Comparison of ENCODE assay signal across 8 cellular contexts in genomic region chr2:86719263-86719636, GRCh38. TPM values are rescaled to one million over a fixed set of nuclear protein-coding genes. Genes with fewer than 3 reads are reported as not detected.
DNase-seq lines count a peak whose midpoint lies in the region; ATAC-seq, FAIRE-seq and TF ChIP-seq lines count a peak whose summit lies in the region.
"Not testable (repeated sequence)": the region's sequence is repeated elsewhere in the genome, so short reads cannot be mapped to it uniquely, and the experiment has no call there.

No MANE protein-coding gene starts in this region.

- not testable (repeated sequence) for H2AFZ ChIP-seq in GM12878 (ENCODE audit: control insufficient read depth, low read depth, low read length)
- H2AFZ ChIP-seq in parathyroid adenoma, result peak overlapping the region; percentile 73

- not testable (repeated sequence) for H3K9me3 Mint-ChIP-seq in Caco-2 (ENCODE audit: unreplicated experiment)

- TF ChIP-seq POLR2A in GM12878 (IDR thresholded peaks at IDR 0.05; ENCODE audit: low read depth, low read length); right lobe of liver (IDR thresholded peaks at IDR 0.05); thyroid gland (IDR thresholded peaks at IDR 0.05): not testable (repeated sequence)

- RAD21 ChIA-PET in GM12878 (lab: Charles Lee; ENCODE audit: unreplicated experiment), result not testable (repeated sequence)

- H4K20me1 ChIP-seq in GM12878 (ENCODE audit: control insufficient read depth, insufficient read depth), result not testable (repeated sequence)

- not testable (repeated sequence) for H3K9me3 ChIP-seq in Caco-2; SJCRH30 (replicated peaks); GM12878 (replicated peaks; ENCODE audit: control insufficient read depth, insufficient read depth, low read length); right lobe of liver; parathyroid adenoma (ENCODE audit: control insufficient read depth, low read length); thyroid gland

- POLR2A ChIA-PET in Caco-2 (lab: Charles Lee); GM12878 (lab: Charles Lee): not testable (repeated sequence)

- DNase-seq in Caco-2; SJCRH30; GM12878 (ENCODE audit: low read depth, low spot score); fibroblast of pulmonary artery (ENCODE audit: low read depth); right lobe of liver; thyroid gland: not testable (repeated sequence)

- CTCF ChIA-PET in Caco-2 (lab: Charles Lee); GM12878 (lab: Yijun Ruan, JAX): not testable (repeated sequence)

- H3K27me3 ChIP-seq in Caco-2 (replicated peaks; ENCODE audit: control insufficient read depth, insufficient read depth, low read length); SJCRH30; GM12878 (replicated peaks in 1 of 2; ENCODE audit: control insufficient read depth in 2 of 2, insufficient read depth in 2 of 2, low read length in 1 of 2); right lobe of liver; parathyroid adenoma (ENCODE audit: control insufficient read depth, insufficient read depth, low read length); thyroid gland: not testable (repeated sequence)

- peak; percentile 18 for ATAC-seq in HG03159 (IDR thresholded peaks at IDR 0.05; ENCODE audit: unreplicated experiment)
- peak; percentile 52 for ATAC-seq in GM12878
- peak; percentile 65 to 81 (median 72) for ATAC-seq in right lobe of liver

- H3K4me3 ChIP-seq in Caco-2 (ENCODE audit: low read depth, low read length) (peak overlapping the region; percentile 54), SJCRH30 (peak overlapping the region; percentile 95), GM12878 (peak overlapping the region; percentile 55; the same call in 1 of the 2 replicates), fibroblast of pulmonary artery (replicated peaks; ENCODE audit: low read depth, low read length) (peak overlapping the region; percentile 56), right lobe of liver (peak overlapping the region; percentile 20 to 68 (median 62)), parathyroid adenoma (ENCODE audit: low read depth, low read length) (peak overlapping the region; percentile 52)
- not testable (repeated sequence) for H3K4me3 ChIP-seq in thyroid gland (replicated peaks in 1 of 3)

- H3K4me2 ChIP-seq in GM12878 (ENCODE audit: control insufficient read depth, insufficient read depth); parathyroid adenoma (ENCODE audit: low read length): not testable (repeated sequence)

- not testable (repeated sequence) for FAIRE-seq in GM12878 (lab: Jason Lieb, UNC)

- not testable (repeated sequence) for H3K36me3 ChIP-seq in Caco-2 (ENCODE audit: control insufficient read depth, insufficient read depth, low read length); SJCRH30; GM12878 (ENCODE audit: control insufficient read depth in 2 of 2, insufficient read depth in 2 of 2, low read length in 1 of 2); right lobe of liver; parathyroid adenoma (ENCODE audit: control insufficient read depth, insufficient read depth, low read length); thyroid gland

- TF ChIP-seq RAD21 in GM12878 (IDR thresholded peaks at IDR 0.05; ENCODE audit: insufficient read depth, low read depth, low read length), result not testable (repeated sequence)

- intact Hi-C loops in Caco-2 (cut with micrococcal nuclease; ENCODE audit: unreplicated experiment); GM12878 (cut with micrococcal nuclease; ENCODE audit: unreplicated experiment); right lobe of liver (cut with DNase I); thyroid gland (cut with DNase I): not testable (repeated sequence)

- peak overlapping the region; percentile 58 for H3K9ac ChIP-seq in GM12878 (ENCODE audit: control insufficient read depth, insufficient read depth, low read length)
- H3K9ac ChIP-seq in parathyroid adenoma, result not testable (repeated sequence)

- H3K4me1 ChIP-seq in Caco-2; SJCRH30; GM12878 (ENCODE audit: control insufficient read depth, insufficient read depth, low read length); right lobe of liver; parathyroid adenoma; thyroid gland: not testable (repeated sequence)

- not testable (repeated sequence) for TF ChIP-seq CTCF in Caco-2 (IDR thresholded peaks at IDR 0.05; ENCODE audit: insufficient read depth in 1 of 2, low read depth in 1 of 2, low read length in 1 of 2, severe bottlenecking in 1 of 2, unreplicated experiment in 1 of 2); GM12878 (IDR thresholded peaks at IDR 0.05 in 2 of 3, conservative IDR thresholded peaks at IDR 0.05 in 1 of 3; ENCODE audit: control insufficient read depth in 2 of 3, extremely low read depth in 1 of 3, insufficient read depth in 1 of 3, low read depth in 3 of 3, low read length in 3 of 3); fibroblast of pulmonary artery (IDR thresholded peaks at IDR 0.05; ENCODE audit: low read length, missing control alignments); right lobe of liver (IDR thresholded peaks at IDR 0.05); parathyroid adenoma (IDR thresholded peaks at IDR 0.05); thyroid gland (IDR thresholded peaks at IDR 0.05)

- in situ Hi-C loops in GM12878 (cut with MboI), result not testable (repeated sequence)

- H3K79me2 ChIP-seq in GM12878 (ENCODE audit: control insufficient read depth, insufficient read depth, low read length); parathyroid adenoma: not testable (repeated sequence)

- H3K36me3 Mint-ChIP-seq in Caco-2 (ENCODE audit: insufficient read depth, unreplicated experiment), result not testable (repeated sequence)

- SMC1A ChIA-PET in GM12878 (lab: Charles Lee; ENCODE audit: uncharacterized antibody, unreplicated experiment), result not testable (repeated sequence)

- peak overlapping the region; percentile 82 for H3K27ac Mint-ChIP-seq in Caco-2 (ENCODE audit: unreplicated experiment)

- not testable (repeated sequence) for H3K4me1 Mint-ChIP-seq in Caco-2 (ENCODE audit: low read depth, unreplicated experiment)

- not testable (repeated sequence) for H3K27me3 Mint-ChIP-seq in Caco-2 (ENCODE audit: insufficient read depth, unreplicated experiment)

- not testable (repeated sequence) for BruUV-seq in Caco-2 (replicated peaks; lab: Mats Ljungman, UMichigan); GM12878 (replicated peaks; lab: Mats Ljungman, UMichigan)

- H3K4me3 Mint-ChIP-seq in Caco-2 (ENCODE audit: unreplicated experiment), result peak overlapping the region; percentile 74

- not testable (repeated sequence) for TF ChIP-seq EP300 in GM12878 (IDR thresholded peaks at IDR 0.05; ENCODE audit: borderline replicate concordance in 1 of 2, control insufficient read depth in 1 of 2, low read depth in 2 of 2, low read length in 2 of 2)

- not testable (repeated sequence) for H3K27ac ChIP-seq in SJCRH30
- H3K27ac ChIP-seq in GM12878 (ENCODE audit: control insufficient read depth, insufficient read depth), result peak overlapping the region; percentile 73; the same call in 1 of the 2 replicates
- H3K27ac ChIP-seq in right lobe of liver, result peak overlapping the region; percentile 80 to 84 (median 84)
- H3K27ac ChIP-seq in parathyroid adenoma, result peak overlapping the region; percentile 92
- H3K27ac ChIP-seq in thyroid gland, result peak overlapping the region in 2 of 3 donors; percentile 30 to 81

- 0% methylated on average over 3 of the region's 30 CpGs for WGBS in GM12878 (ENCODE audit: insufficient coverage, insufficient replicate concordance, low lambda C conversion rate, missing lambda C conversion rate)
- no CpG with 5 or more reads among the region's 30 CpGs for WGBS in right lobe of liver (ENCODE audit: insufficient coverage, low coverage, low lambda C conversion rate, missing lambda C conversion rate)
- WGBS in thyroid gland, 2 donors, result no CpG with 5 or more reads among the region's 30 CpGs

RNA-seq across cellular contexts. Expression of gene RMND5A, which starts 0.8 kb away (rescaled TPM):
- total RNA-seq in Caco-2 (2022) (59.9 and 61.5 TPM in 2 replicates), GM12878 (2014; rRNA removed) (26.9 and 31.8 TPM in 2 replicates), GM12878 (2014; rRNA removed; fragmentation: Illumina TruSeq; extraction: Trizol) (27.0 and 29.1 TPM in 2 replicates), GM12878 (2021) (25.5 and 28.2 TPM in 2 replicates), right lobe of liver (10 to 100 TPM; 22.2 to 45.6 (median 33.8) TPM), thyroid gland (10 to 100 TPM; 29.0 to 45.5 (median 41.0) TPM)
- 104 and 120 TPM in 2 replicates for total RNA-seq in SJCRH30 (2014; rRNA removed; shearing (Covaris generic))
- total RNA-seq in GM12878 (2013; cell fraction: nucleolus; rRNA removed), result 21.6 and 22.0 TPM in 2 replicates
- 8.3 TPM for polyA plus RNA-seq in GM12878 (2011; ENCODE audit: low read depth)
- polyA plus RNA-seq in GM12878 (2011; rRNA removed) (31.3 and 38.3 TPM in 2 replicates), GM12878 (2014; fragmentation: Illumina TruSeq; extraction: Trizol) (31.2 and 33.6 TPM in 2 replicates), GM12878 (2014; fragmentation: Nextera tagmentation; extraction: Ambion mirVana) (10 to 100 TPM in 1 of 2 experiments, 1 to 10 TPM in 1; 8.3 to 10.2 TPM), GM12878 (2014; rRNA removed) (19.4 and 20.9 TPM in 2 replicates), GM12878 (2016; fragmentation: Nextera tagmentation; extraction: Ambion mirVana) (10 to 100 TPM; 12.7 to 18.8 TPM)
- polyA plus RNA-seq in GM12878 (2011; cell fraction: cytosol; rRNA removed), result 23.0 and 29.4 TPM in 2 replicates
- polyA plus RNA-seq in GM12878 (2011; cell fraction: nucleus; rRNA removed), result 9.1 and 10.2 TPM in 2 replicates
- 11.5 and 13.1 TPM in 2 replicates for polyA plus RNA-seq in GM12878 (2012)
- polyA minus RNA-seq in GM12878 (2011; rRNA and poly(A)+ RNA removed), result 32.8 and 46.1 TPM in 2 replicates
- polyA minus RNA-seq in GM12878 (2011; cell fraction: cytosol; rRNA and poly(A)+ RNA removed), result 16.3 and 19.5 TPM in 2 replicates
- 8.3 and 13.8 TPM in 2 replicates for polyA minus RNA-seq in GM12878 (2011; cell fraction: nucleus; rRNA and poly(A)+ RNA removed)

Comparison
In these comparisons a context has a peak if more than half of its experiments do, and no peak if none do; other contexts are left out.
1. ATAC-seq: peak in every context shown above with its lines; median percentile 72 in right lobe of liver; 52 in GM12878; 18 in HG03159.